In genomic region chr2:119431976-119432881, GRCh38 we compare ENCODE assay signal across 9 cellular contexts. TPM values are rescaled to one million over a fixed set of nuclear protein-coding genes. Genes with fewer than 3 reads are reported as not detected.
DNase-seq lines count a peak whose midpoint lies in the region; ATAC-seq and TF ChIP-seq lines count a peak whose summit lies in the region.
"Had no signal": no experiment of that assay in that cellular context is flagged by ENCODE, and none has a peak within 500 bp of the region (broad histone marks: within the 10 kb centered on the region; RNA-seq: fewer than 3 reads in every experiment).

No MANE protein-coding gene starts in this region.

- H3K4me1 ChIP-seq in ES-I3 (ENCODE audit: insufficient read depth, low read length) (peaks cover 16% of the 10 kb centered on the region), body of pancreas (peaks cover 64% of the 10 kb centered on the region), suprapubic skin (peaks cover 43% of the 10 kb centered on the region)

- DNase-seq in body of pancreas: peak in 3 of 4 donors; percentile 47 to 57 (median 48)
- DNase-seq in left lobe of liver (ENCODE audit: low spot score): peak; percentile 65
- peak in 1 of 2 donors; percentile 71 for DNase-seq in suprapubic skin (ENCODE audit: low spot score in 2 of 2)
- DNase-seq in stimulated activated CD4-positive, alpha-beta T cell treated with anti-CD3 and anti-CD28 coated beads, Interleukin-4, amount 100 ng/mL, for 4 hours: no peak
- no peak for DNase-seq in SKM-1 (lab: John Stamatoyannopoulos, UW; ENCODE audit: unreplicated experiment)
- DNase-seq in T1000 (lab: John Stamatoyannopoulos, UW): no peak

- 49 to 69% methylated on average over 19 to 41 of the region's 53 CpGs for WGBS in body of pancreas, 2 donors
- 10% methylated on average over 21 of the region's 53 CpGs for WGBS in suprapubic skin

- H3K9me3 ChIP-seq in ES-I3 (ENCODE audit: control insufficient read depth, insufficient read depth, low read length) (no peaks in the 10 kb centered on the region), body of pancreas (no peaks in the 10 kb centered on the region), suprapubic skin (no peaks in the 10 kb centered on the region)

- no peaks in the 10 kb centered on the region for H3K36me3 ChIP-seq in ES-I3 (ENCODE audit: insufficient read depth, low read length)
- no peaks in the 10 kb centered on the region for H3K36me3 ChIP-seq in body of pancreas (replicated peaks in 1 of 2; ENCODE audit: insufficient read depth in 1 of 2, low read depth in 2 of 2)
- H3K36me3 ChIP-seq in suprapubic skin: no peaks in the 10 kb centered on the region

- no peak for TF ChIP-seq EP300 in suprapubic skin (IDR thresholded peaks at IDR 0.05)

- TF ChIP-seq CTCF in body of pancreas (IDR thresholded peaks at IDR 0.05) (no peak), suprapubic skin (IDR thresholded peaks at IDR 0.05) (no peak)

- H3K4me3 ChIP-seq in body of pancreas: peak overlapping the region in 1 of 2 donors; percentile 29
- H3K4me3 ChIP-seq in suprapubic skin: peak overlapping the region; percentile 66

- peak overlapping the region; percentile 55 to 84 (median 82) for H3K27ac ChIP-seq in body of pancreas
- peak overlapping the region; percentile 64 for H3K27ac ChIP-seq in suprapubic skin

- intact Hi-C loops in body of pancreas (cut with DNase I): no loop called here

- ATAC-seq in HG03280 (IDR thresholded peaks at IDR 0.05; ENCODE audit: unreplicated experiment): peak; percentile 16
- peak; percentile 4 for ATAC-seq in body of pancreas
- ATAC-seq in left lobe of liver: peak; percentile 28

- H3K9ac ChIP-seq in ES-I3 (ENCODE audit: low read depth, low read length): peak overlapping the region; percentile 78

- TF ChIP-seq POLR2A in body of pancreas (IDR thresholded peaks at IDR 0.05) (peak in 1 of 3 donors; percentile 24), suprapubic skin (IDR thresholded peaks at IDR 0.05) (no peak)

- H3K27me3 ChIP-seq in body of pancreas: no peaks in the 10 kb centered on the region
- no peaks in the 10 kb centered on the region for H3K27me3 ChIP-seq in suprapubic skin

RNA-seq across cellular contexts. Expression of gene TMEM37, which starts 0.6 kb away (rescaled TPM):
- total RNA-seq in body of pancreas (10 to 100 TPM; 19.1 to 22.1 TPM), left lobe of liver (85.7 TPM), suprapubic skin (1 to 10 TPM; 1.6 to 10.0 (median 7.7) TPM)
- total RNA-seq: RPMI7951 had no signal

Comparison
In these comparisons a context has a peak if more than half of its experiments do, and no peak if none do; other contexts are left out.
1. DNase-seq: peak in body of pancreas (3 of 4) and left lobe of liver (single experiment); none in stimulated activated CD4-positive, alpha-beta T cell treated with anti-CD3 and anti-CD28 coated beads, Interleukin-4, amount 100 ng/mL, for 4 hours (0 of 2), SKM-1 (single experiment) and T1000 (single experiment).
2. Peak in every context shown above with its lines, with median percentiles within 50 percentile points of each other: ATAC-seq.